ENCODE assay signal across 1 cellular context in the genomic region with DNA sequence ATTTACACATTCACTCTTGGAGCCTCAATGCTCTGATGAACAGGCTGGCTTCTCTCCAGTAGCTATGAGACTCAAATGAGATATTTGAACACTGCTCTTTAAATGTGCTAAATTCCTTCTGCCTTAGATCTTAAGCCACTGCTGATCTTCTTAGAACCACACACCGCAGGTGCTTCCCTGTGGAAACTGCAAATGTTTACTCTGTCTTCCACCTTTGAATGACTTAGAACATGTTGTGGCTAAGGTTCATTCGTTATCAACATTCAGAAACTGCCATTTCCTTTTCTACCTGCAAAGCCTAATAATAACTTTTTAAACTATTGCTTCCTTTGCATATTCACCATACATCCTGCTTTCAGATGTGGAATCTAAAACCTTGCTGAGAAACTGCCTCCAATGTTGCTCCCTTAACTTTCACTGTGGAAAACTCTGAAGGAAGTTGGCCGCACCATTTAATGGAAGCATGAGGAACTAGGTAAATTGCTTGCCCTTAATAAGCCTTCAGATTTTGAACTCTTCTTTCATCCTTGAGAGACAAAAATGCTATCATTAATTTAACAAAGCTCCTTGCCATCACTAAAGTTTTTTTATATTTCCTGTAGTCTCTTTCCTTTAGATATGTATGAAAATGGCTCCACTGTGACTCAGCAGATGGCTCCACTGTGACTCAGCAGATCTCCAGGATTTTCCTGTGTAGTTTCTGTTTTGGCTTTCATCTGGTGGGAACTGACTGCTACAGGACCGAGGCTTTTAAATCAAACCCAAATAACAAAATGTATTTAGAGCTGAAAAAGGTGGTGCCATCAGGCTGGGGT.
A peak's percentile ranks its signal among the peaks of the same experiment; 100 is the strongest.
TF ChIP-seq lines count a peak whose summit lies in the region.

No MANE protein-coding gene starts in this region.

TF ChIP-seq in K562, 482 proteins besides CTCF, POLR2A, EP300 and RAD21 (continued from another document and continues in another):
- TF ChIP-seq, protein P1, sequence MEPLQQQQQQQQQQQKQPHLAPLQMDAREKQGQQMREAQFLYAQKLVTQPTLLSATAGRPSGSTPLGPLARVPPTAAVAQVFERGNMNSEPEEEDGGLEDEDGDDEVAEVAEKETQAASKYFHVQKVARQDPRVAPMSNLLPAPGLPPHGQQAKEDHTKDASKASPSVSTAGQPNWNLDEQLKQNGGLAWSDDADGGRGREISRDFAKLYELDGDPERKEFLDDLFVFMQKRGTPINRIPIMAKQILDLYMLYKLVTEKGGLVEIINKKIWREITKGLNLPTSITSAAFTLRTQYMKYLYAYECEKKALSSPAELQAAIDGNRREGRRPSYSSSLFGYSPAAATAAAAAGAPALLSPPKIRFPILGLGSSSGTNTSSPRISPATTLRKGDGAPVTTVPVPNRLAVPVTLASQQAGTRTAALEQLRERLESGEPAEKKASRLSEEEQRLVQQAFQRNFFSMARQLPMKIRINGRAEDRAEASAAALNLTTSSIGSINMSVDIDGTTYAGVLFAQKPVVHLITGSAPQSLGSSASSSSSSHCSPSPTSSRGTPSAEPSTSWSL (CRISPR knock-in tag; IDR thresholded peaks at IDR 0.05; ENCODE audit: borderline replicate concordance), result no peak
- no peak for TF ChIP-seq KDM4B (IDR thresholded peaks at IDR 0.05; ENCODE audit: borderline replicate concordance in 2 of 2, low read depth in 1 of 2)
- no peak for TF ChIP-seq ZNF778 (CRISPR knock-in tag; IDR thresholded peaks at IDR 0.05)
- TF ChIP-seq, protein P2, sequence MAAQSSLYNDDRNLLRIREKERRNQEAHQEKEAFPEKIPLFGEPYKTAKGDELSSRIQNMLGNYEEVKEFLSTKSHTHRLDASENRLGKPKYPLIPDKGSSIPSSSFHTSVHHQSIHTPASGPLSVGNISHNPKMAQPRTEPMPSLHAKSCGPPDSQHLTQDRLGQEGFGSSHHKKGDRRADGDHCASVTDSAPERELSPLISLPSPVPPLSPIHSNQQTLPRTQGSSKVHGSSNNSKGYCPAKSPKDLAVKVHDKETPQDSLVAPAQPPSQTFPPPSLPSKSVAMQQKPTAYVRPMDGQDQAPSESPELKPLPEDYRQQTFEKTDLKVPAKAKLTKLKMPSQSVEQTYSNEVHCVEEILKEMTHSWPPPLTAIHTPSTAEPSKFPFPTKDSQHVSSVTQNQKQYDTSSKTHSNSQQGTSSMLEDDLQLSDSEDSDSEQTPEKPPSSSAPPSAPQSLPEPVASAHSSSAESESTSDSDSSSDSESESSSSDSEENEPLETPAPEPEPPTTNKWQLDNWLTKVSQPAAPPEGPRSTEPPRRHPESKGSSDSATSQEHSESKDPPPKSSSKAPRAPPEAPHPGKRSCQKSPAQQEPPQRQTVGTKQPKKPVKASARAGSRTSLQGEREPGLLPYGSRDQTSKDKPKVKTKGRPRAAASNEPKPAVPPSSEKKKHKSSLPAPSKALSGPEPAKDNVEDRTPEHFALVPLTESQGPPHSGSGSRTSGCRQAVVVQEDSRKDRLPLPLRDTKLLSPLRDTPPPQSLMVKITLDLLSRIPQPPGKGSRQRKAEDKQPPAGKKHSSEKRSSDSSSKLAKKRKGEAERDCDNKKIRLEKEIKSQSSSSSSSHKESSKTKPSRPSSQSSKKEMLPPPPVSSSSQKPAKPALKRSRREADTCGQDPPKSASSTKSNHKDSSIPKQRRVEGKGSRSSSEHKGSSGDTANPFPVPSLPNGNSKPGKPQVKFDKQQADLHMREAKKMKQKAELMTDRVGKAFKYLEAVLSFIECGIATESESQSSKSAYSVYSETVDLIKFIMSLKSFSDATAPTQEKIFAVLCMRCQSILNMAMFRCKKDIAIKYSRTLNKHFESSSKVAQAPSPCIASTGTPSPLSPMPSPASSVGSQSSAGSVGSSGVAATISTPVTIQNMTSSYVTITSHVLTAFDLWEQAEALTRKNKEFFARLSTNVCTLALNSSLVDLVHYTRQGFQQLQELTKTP (IDR thresholded peaks at IDR 0.05; ENCODE audit: low read depth in 1 of 2, partially characterized antibody in 2 of 2), result no peak
- no peak for TF ChIP-seq MCM5 (IDR thresholded peaks at IDR 0.05; ENCODE audit: low read depth)
- TF ChIP-seq BRD4 (IDR thresholded peaks at IDR 0.05), result 0 out of 2 replicates have a peak, but pooled peaks have one; percentile 47
- TF ChIP-seq ERF (CRISPR knock-in tag; IDR thresholded peaks at IDR 0.05), result no peak
- TF ChIP-seq ARID2 (IDR thresholded peaks at IDR 0.05), result no peak
- no peak for TF ChIP-seq TCF3 (CRISPR knock-in tag; IDR thresholded peaks at IDR 0.05)
- no peak for TF ChIP-seq KLF16 (IDR thresholded peaks at IDR 0.05)
- no peak for TF ChIP-seq CHD1 (IDR thresholded peaks at IDR 0.05; ENCODE audit: low read length)
- TF ChIP-seq TOE1 (IDR thresholded peaks at IDR 0.05; ENCODE audit: borderline replicate concordance), result no peak
- no peak for TF ChIP-seq TOE1 (CRISPR knock-in tag; IDR thresholded peaks at IDR 0.05; ENCODE audit: borderline replicate concordance, low read depth)
- no peak for TF ChIP-seq ZNF830 (CRISPR knock-in tag; IDR thresholded peaks at IDR 0.05)
- no peak for TF ChIP-seq ZNF124 (CRISPR knock-in tag; IDR thresholded peaks at IDR 0.05)
- TF ChIP-seq ZKSCAN1 (IDR thresholded peaks at IDR 0.05; ENCODE audit: low read depth, low read length), result no peak
- no peak for TF ChIP-seq ZNF253 (CRISPR knock-in tag; conservative IDR thresholded peaks at IDR 0.05)
- TF ChIP-seq SMC3 (conservative IDR thresholded peaks at IDR 0.05; ENCODE audit: insufficient read depth, low read depth, low read length), result no peak
- TF ChIP-seq, protein P3, sequence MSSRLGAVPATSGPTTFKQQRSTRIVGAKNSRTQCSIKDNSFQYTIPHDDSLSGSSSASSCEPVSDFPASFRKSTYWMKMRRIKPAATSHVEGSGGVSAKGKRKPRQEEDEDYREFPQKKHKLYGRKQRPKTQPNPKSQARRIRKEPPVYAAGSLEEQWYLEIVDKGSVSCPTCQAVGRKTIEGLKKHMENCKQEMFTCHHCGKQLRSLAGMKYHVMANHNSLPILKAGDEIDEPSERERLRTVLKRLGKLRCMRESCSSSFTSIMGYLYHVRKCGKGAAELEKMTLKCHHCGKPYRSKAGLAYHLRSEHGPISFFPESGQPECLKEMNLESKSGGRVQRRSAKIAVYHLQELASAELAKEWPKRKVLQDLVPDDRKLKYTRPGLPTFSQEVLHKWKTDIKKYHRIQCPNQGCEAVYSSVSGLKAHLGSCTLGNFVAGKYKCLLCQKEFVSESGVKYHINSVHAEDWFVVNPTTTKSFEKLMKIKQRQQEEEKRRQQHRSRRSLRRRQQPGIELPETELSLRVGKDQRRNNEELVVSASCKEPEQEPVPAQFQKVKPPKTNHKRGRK (tag; IDR thresholded peaks at IDR 0.05), result no peak
- no peak for TF ChIP-seq BCOR (IDR thresholded peaks at IDR 0.05)
- TF ChIP-seq RUNX1 (IDR thresholded peaks at IDR 0.05; ENCODE audit: low read depth), result no peak
- no peak for TF ChIP-seq SAFB2 (IDR thresholded peaks at IDR 0.05; ENCODE audit: borderline replicate concordance, low read depth, low read length, severe bottlenecking)
- TF ChIP-seq, protein P4, sequence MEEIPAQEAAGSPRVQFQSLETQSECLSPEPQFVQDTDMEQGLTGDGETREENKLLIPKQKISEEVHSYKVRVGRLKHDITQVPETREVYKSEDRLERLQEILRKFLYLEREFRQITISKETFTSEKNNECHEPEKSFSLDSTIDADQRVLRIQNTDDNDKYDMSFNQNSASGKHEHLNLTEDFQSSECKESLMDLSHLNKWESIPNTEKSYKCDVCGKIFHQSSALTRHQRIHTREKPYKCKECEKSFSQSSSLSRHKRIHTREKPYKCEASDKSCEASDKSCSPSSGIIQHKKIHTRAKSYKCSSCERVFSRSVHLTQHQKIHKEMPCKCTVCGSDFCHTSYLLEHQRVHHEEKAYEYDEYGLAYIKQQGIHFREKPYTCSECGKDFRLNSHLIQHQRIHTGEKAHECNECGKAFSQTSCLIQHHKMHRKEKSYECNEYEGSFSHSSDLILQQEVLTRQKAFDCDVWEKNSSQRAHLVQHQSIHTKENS (CRISPR knock-in tag; IDR thresholded peaks at IDR 0.05), result no peak
- TF ChIP-seq ZNF644 (tag; IDR thresholded peaks at IDR 0.05; ENCODE audit: low read depth), result peak; percentile 76; the same call in 1 of the 2 replicates
- TF ChIP-seq ZNF764 (CRISPR knock-in tag; IDR thresholded peaks at IDR 0.05; ENCODE audit: low read depth), result no peak
- peak; percentile 12; the same call in 1 of the 2 replicates for TF ChIP-seq ZNF41 (CRISPR knock-in tag; conservative IDR thresholded peaks at IDR 0.05)
- TF ChIP-seq HNRNPLL (IDR thresholded peaks at IDR 0.05; ENCODE audit: low read depth, low read length, poor library complexity, severe bottlenecking), result no peak
- no peak for TF ChIP-seq POLR3A (IDR thresholded peaks at IDR 0.05; ENCODE audit: borderline replicate concordance, extremely low read depth, insufficient read depth, insufficient read length)
- no peak for TF ChIP-seq ZNF584 (CRISPR knock-in tag; IDR thresholded peaks at IDR 0.05; ENCODE audit: low read depth)
- TF ChIP-seq NCOA4 (IDR thresholded peaks at IDR 0.05; ENCODE audit: partially characterized antibody), result no peak
- no peak for TF ChIP-seq HDAC2 (IDR thresholded peaks at IDR 0.05)
- TF ChIP-seq L3MBTL2 (IDR thresholded peaks at IDR 0.05), result no peak
- no peak for TF ChIP-seq PHTF2 (CRISPR knock-in tag; IDR thresholded peaks at IDR 0.05)
- TF ChIP-seq, protein P5, sequence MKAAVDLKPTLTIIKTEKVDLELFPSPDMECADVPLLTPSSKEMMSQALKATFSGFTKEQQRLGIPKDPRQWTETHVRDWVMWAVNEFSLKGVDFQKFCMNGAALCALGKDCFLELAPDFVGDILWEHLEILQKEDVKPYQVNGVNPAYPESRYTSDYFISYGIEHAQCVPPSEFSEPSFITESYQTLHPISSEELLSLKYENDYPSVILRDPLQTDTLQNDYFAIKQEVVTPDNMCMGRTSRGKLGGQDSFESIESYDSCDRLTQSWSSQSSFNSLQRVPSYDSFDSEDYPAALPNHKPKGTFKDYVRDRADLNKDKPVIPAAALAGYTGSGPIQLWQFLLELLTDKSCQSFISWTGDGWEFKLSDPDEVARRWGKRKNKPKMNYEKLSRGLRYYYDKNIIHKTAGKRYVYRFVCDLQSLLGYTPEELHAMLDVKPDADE (conservative IDR thresholded peaks at IDR 0.05; ENCODE audit: control insufficient read depth, low read depth, low read length), result no peak
- no peak for TF ChIP-seq PURB (CRISPR knock-in tag; IDR thresholded peaks at IDR 0.05; ENCODE audit: low read depth)
- peak; percentile 75 for TF ChIP-seq ZNF197 (CRISPR knock-in tag; IDR thresholded peaks at IDR 0.05; ENCODE audit: low read depth)
- TF ChIP-seq, protein P6, sequence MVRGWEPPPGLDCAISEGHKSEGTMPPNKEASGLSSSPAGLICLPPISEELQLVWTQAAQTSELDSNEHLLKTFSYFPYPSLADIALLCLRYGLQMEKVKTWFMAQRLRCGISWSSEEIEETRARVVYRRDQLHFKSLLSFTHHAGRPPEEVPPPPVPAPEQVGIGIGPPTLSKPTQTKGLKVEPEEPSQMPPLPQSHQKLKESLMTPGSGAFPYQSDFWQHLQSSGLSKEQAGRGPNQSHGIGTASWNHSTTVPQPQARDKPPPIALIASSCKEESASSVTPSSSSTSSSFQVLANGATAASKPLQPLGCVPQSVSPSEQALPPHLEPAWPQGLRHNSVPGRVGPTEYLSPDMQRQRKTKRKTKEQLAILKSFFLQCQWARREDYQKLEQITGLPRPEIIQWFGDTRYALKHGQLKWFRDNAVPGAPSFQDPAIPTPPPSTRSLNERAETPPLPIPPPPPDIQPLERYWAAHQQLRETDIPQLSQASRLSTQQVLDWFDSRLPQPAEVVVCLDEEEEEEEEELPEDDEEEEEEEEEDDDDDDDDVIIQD (CRISPR knock-in tag; IDR thresholded peaks at IDR 0.05), result no peak
- TF ChIP-seq FOXK2 (conservative IDR thresholded peaks at IDR 0.05 in 1 of 2, IDR thresholded peaks at IDR 0.05 in 1 of 2; ENCODE audit: low read depth in 2 of 2), result no peak; a peak in 1 of 4 replicates
- no peak for TF ChIP-seq ZNF146 (CRISPR knock-in tag; IDR thresholded peaks at IDR 0.05; ENCODE audit: unreplicated experiment)
- no peak for TF ChIP-seq HNRNPL (IDR thresholded peaks at IDR 0.05; ENCODE audit: low read depth, low read length)
- no peak for TF ChIP-seq TCF7 (IDR thresholded peaks at IDR 0.05; ENCODE audit: borderline replicate concordance)
- TF ChIP-seq TAF1 (IDR thresholded peaks at IDR 0.05; ENCODE audit: control insufficient read depth, extremely low read depth, insufficient read depth, low read length, severe bottlenecking), result no peak
- peak; percentile 77; the same call in 1 of the 2 replicates for TF ChIP-seq ZKSCAN8 (CRISPR knock-in tag; IDR thresholded peaks at IDR 0.05)
- TF ChIP-seq MED1 (CRISPR knock-in tag; IDR thresholded peaks at IDR 0.05; ENCODE audit: borderline replicate concordance), result no peak
- TF ChIP-seq MAZ (CRISPR knock-in tag; conservative IDR thresholded peaks at IDR 0.05 in 1 of 2, IDR thresholded peaks at IDR 0.05 in 1 of 2), result 0 out of 4 replicates have a peak, but pooled peaks of 1 of the 2 experiments have one; percentile 11
- no peak for TF ChIP-seq CBX5 (IDR thresholded peaks at IDR 0.05; ENCODE audit: borderline replicate concordance, low read depth)
- TF ChIP-seq, protein P7, sequence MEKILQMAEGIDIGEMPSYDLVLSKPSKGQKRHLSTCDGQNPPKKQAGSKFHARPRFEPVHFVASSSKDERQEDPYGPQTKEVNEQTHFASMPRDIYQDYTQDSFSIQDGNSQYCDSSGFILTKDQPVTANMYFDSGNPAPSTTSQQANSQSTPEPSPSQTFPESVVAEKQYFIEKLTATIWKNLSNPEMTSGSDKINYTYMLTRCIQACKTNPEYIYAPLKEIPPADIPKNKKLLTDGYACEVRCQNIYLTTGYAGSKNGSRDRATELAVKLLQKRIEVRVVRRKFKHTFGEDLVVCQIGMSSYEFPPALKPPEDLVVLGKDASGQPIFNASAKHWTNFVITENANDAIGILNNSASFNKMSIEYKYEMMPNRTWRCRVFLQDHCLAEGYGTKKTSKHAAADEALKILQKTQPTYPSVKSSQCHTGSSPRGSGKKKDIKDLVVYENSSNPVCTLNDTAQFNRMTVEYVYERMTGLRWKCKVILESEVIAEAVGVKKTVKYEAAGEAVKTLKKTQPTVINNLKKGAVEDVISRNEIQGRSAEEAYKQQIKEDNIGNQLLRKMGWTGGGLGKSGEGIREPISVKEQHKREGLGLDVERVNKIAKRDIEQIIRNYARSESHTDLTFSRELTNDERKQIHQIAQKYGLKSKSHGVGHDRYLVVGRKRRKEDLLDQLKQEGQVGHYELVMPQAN (IDR thresholded peaks at IDR 0.05; ENCODE audit: borderline replicate concordance), result no peak
- no peak for TF ChIP-seq KLF6 (CRISPR knock-in tag; IDR thresholded peaks at IDR 0.05; ENCODE audit: borderline replicate concordance)
- TF ChIP-seq, protein P8, sequence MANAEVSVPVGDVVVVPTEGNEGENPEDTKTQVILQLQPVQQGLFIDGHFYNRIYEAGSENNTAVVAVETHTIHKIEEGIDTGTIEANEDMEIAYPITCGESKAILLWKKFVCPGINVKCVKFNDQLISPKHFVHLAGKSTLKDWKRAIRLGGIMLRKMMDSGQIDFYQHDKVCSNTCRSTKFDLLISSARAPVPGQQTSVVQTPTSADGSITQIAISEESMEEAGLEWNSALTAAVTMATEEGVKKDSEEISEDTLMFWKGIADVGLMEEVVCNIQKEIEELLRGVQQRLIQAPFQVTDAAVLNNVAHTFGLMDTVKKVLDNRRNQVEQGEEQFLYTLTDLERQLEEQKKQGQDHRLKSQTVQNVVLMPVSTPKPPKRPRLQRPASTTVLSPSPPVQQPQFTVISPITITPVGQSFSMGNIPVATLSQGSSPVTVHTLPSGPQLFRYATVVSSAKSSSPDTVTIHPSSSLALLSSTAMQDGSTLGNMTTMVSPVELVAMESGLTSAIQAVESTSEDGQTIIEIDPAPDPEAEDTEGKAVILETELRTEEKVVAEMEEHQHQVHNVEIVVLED (CRISPR knock-in tag; IDR thresholded peaks at IDR 0.05), result peak; percentile 10
- no peak for TF ChIP-seq ARHGAP35 (IDR thresholded peaks at IDR 0.05; ENCODE audit: partially characterized antibody)
- TF ChIP-seq XRCC4 (IDR thresholded peaks at IDR 0.05; ENCODE audit: extremely low read depth, insufficient read depth, insufficient read length), result no peak
